18 cellular contexts compared by ENCODE assay signal in the genomic region with DNA sequence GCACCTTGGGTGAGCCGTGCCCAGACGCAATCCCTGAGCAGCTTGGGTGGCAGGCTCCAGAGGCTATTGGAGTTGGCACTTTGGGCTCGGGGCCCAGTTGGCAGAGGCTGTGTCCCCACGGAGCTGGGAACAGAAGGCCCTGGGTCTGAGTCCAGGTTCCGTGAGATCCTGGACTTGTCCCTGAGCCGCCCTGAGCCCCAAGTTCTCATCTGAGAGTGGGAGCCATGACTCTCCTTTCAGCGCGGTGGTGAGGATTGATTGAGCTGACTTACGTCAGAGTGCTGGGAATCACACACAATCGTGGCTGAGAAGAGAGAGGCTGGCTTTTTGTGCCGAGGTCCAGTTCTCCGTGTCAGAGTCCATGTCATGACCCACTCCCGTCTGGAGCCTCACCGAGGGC.
DNase-seq lines count a peak whose midpoint lies in the region; ATAC-seq, FAIRE-seq and TF ChIP-seq lines count a peak whose summit lies in the region.
"Had no signal": no experiment of that assay in that cellular context is flagged by ENCODE, and none has a peak within 500 bp of the region (broad histone marks: within the 10 kb centered on the region; RNA-seq: fewer than 3 reads in every experiment).

No MANE protein-coding gene starts in this region.

- no peak for FAIRE-seq in HTR-8/SVneo (lab: Jason Lieb, UNC)
- FAIRE-seq: A549 had no signal

- TF ChIP-seq CTCF in lower lobe of right lung (IDR thresholded peaks at IDR 0.05) (no peak), coronary artery (IDR thresholded peaks at IDR 0.05) (no peak)

- H3K27ac ChIP-seq in lower lobe of right lung (no peak overlapping the region), substantia nigra (ENCODE audit: low read depth, low read length, poor library complexity, severe bottlenecking) (peak overlapping the region; percentile 37), coronary artery (no peak overlapping the region)
- H3K27ac ChIP-seq: 22Rv1, A549, HL-60 had no signal

- ATAC-seq in Right ventricle myocardium inferior: no peak
- ATAC-seq in left ventricle myocardium superior: no peak
- ATAC-seq in left lobe of liver: peak; percentile 81
- no peak for ATAC-seq in lower lobe of right lung

- H3K4me3 ChIP-seq in lower lobe of right lung (no peak overlapping the region), coronary artery (no peak overlapping the region)
- H3K4me3 ChIP-seq: A549, BLaER1 had no signal

- DNase-seq in Right ventricle myocardium inferior (ENCODE audit: missing footprints) (peak; percentile 49), left ventricle myocardium superior (no peak), left lobe of liver (ENCODE audit: low spot score) (peak; percentile 82), lower lobe of right lung (peak; percentile 45), substantia nigra (lab: John Stamatoyannopoulos, UW) (peak in 16 of 49 donors; percentile 24 to 58 (median 41)), coronary artery (ENCODE audit: low spot score) (no peak), HTR-8/SVneo (ENCODE audit: insufficient read length, low spot score) (no peak), DMS114 treated with DMSO at 0.1 percent for 48 hours (lab: John Stamatoyannopoulos, UW; ENCODE audit: unreplicated experiment) (no peak)
- DNase-seq: CD4-positive, alpha-beta memory T cell; DMS79 treated with DMSO at 0.1 percent for 48 hours; GF-D8; GOT3; H7; HFFc6 had no signal

- peaks cover 5% of the 10 kb centered on the region for H3K4me1 ChIP-seq in lower lobe of right lung

- H3K36me3 ChIP-seq in lower lobe of right lung: no peaks in the 10 kb centered on the region
- H3K36me3 ChIP-seq: BLaER1 had no signal

- H3K27me3 ChIP-seq in lower lobe of right lung (ENCODE audit: low read depth): no peaks in the 10 kb centered on the region
- H3K27me3 ChIP-seq: BLaER1 had no signal

- H3K9me3 ChIP-seq in lower lobe of right lung: no peaks in the 10 kb centered on the region
- H3K9me3 ChIP-seq: A549 had no signal

- intact Hi-C loops in Right ventricle myocardium inferior (cut with DNase I) (no loop called here), left ventricle myocardium superior (cut with micrococcal nuclease) (no loop called here), lower lobe of right lung (cut with DNase I) (no loop called here)

Comparison
In these comparisons a context has a peak if more than half of its experiments do, and no peak if none do; other contexts are left out.
1. DNase-seq: peak in Right ventricle myocardium inferior (single experiment), left lobe of liver (single experiment) and lower lobe of right lung (single experiment); none in left ventricle myocardium superior (single experiment), coronary artery (single experiment), HTR-8/SVneo (single experiment) and DMS114 treated with DMSO at 0.1 percent for 48 hours (single experiment).